Comparison of ENCODE assay signal across 8 cellular contexts in the genomic region with DNA sequence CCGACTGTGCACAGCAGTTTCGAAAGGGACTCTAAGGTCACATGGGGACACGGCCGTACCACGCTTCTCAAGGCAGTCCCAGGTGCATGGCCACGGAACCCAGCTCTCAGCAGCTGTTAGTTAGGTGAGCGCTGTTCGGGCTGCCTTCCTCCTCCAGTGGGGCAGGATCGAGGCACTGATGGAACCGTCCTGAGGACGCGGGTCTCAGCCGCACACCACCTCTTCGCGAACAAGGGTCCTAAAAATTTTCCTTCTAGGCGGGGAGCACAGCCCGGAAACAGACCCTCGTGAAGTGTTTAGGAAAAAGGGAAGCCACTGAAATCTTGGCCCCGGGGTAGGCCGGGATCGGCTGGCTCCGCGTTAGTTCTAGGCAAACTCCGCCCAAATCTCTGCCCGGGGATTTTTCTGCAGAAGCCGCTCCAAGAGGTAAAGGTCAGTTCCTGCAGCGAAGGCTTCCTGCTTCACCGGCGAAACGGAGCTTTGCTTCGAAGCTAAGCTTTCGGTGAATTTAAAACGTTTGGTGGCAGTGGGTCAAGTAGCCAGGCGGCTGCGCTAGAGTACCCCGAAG. TPM values are rescaled to one million over a fixed set of nuclear protein-coding genes. Genes with fewer than 3 reads are reported as not detected.
DNase-seq lines count a peak whose midpoint lies in the region; ATAC-seq and TF ChIP-seq lines count a peak whose summit lies in the region.

No MANE protein-coding gene starts in this region.

- DNase-seq in GM10266 (ENCODE audit: extremely low spot score) (peak; percentile 46), NT2/D1 (ENCODE audit: low read depth, low spot score) (no peak), mesothelial cell of epicardium (ENCODE audit: low spot score in 2 of 2, unreplicated experiment in 2 of 2) (no peak), HPDE6-E6E7 (ENCODE audit: extremely low spot score) (no peak), NCI-H1048 (lab: John Stamatoyannopoulos, UW) (no peak)

- H3K4me3 ChIP-seq in NT2/D1 (ENCODE audit: insufficient read length, low read depth): peak overlapping the region; percentile 44
- H3K4me3 ChIP-seq in urinary bladder (ENCODE audit: low read depth, low read length): peak overlapping the region; percentile 50

- H3K4me1 Mint-ChIP-seq in dendritic cell treated with granulocyte-macrophage colony-stimulating factor and Interleukin-4, amounts not matched to agents 40 ng/mL and 50 ng/mL, for 4 days (ENCODE audit: low read depth): peaks cover 47% of the 10 kb centered on the region
- peaks cover 46% of the 10 kb centered on the region for H3K4me1 Mint-ChIP-seq in mesothelial cell of epicardium

- peaks cover 72% of the 10 kb centered on the region for H3K27me3 ChIP-seq in NT2/D1 (ENCODE audit: insufficient read depth, insufficient read length)

- H3K4me1 ChIP-seq in NT2/D1 (ENCODE audit: insufficient read depth, insufficient read length) (no peaks in the 10 kb centered on the region), urinary bladder (ENCODE audit: insufficient read depth) (peaks cover 4% of the 10 kb centered on the region)

- H3K27ac ChIP-seq in urinary bladder (ENCODE audit: low read depth): no peak overlapping the region

- H3K9ac ChIP-seq in NT2/D1 (ENCODE audit: insufficient read length, low read depth): peak overlapping the region; percentile 67

- H3K27me3 Mint-ChIP-seq in dendritic cell treated with granulocyte-macrophage colony-stimulating factor and Interleukin-4, amounts not matched to agents 40 ng/mL and 50 ng/mL, for 4 days: peaks cover 58% of the 10 kb centered on the region
- peaks cover 50% of the 10 kb centered on the region for H3K27me3 Mint-ChIP-seq in mesothelial cell of epicardium (ENCODE audit: low read depth)

- no peaks in the 10 kb centered on the region for H3K9me3 ChIP-seq in NT2/D1 (ENCODE audit: insufficient read depth, low read length)

- WGBS in urinary bladder: 20% methylated on average over 36 of the region's 36 CpGs

- intact Hi-C loops in dendritic cell treated with granulocyte-macrophage colony-stimulating factor and Interleukin-4, amounts not matched to agents 40 ng/mL and 50 ng/mL, for 4 days (cut with micrococcal nuclease): loop anchor here (10.0 kb wide), 3 partner anchors 233 to 513 kb away; a partner anchor contains a TSS

- peak overlapping the region; percentile 78 for H3K4me3 Mint-ChIP-seq in dendritic cell treated with granulocyte-macrophage colony-stimulating factor and Interleukin-4, amounts not matched to agents 40 ng/mL and 50 ng/mL, for 4 days
- H3K4me3 Mint-ChIP-seq in mesothelial cell of epicardium: peak overlapping the region; percentile 74

- peaks cover 6% of the 10 kb centered on the region for H3K36me3 Mint-ChIP-seq in dendritic cell treated with granulocyte-macrophage colony-stimulating factor and Interleukin-4, amounts not matched to agents 40 ng/mL and 50 ng/mL, for 4 days (ENCODE audit: low read depth)
- H3K36me3 Mint-ChIP-seq in mesothelial cell of epicardium: peaks cover 7% of the 10 kb centered on the region

- H3K36me3 ChIP-seq in NT2/D1 (ENCODE audit: insufficient read depth, insufficient read length, low read length): no peaks in the 10 kb centered on the region
- H3K36me3 ChIP-seq in urinary bladder (ENCODE audit: insufficient read depth): no peaks in the 10 kb centered on the region

- no peak for ATAC-seq in HG03135 (IDR thresholded peaks at IDR 0.05; ENCODE audit: unreplicated experiment)

- TF ChIP-seq CTCF in GM10266 (IDR thresholded peaks at IDR 0.05; ENCODE audit: control insufficient read depth, insufficient read depth, low read depth, missing control alignments) (peak; percentile 18), mesothelial cell of epicardium (IDR thresholded peaks at IDR 0.05; ENCODE audit: unreplicated experiment) (no peak)

- H3K27ac Mint-ChIP-seq in dendritic cell treated with granulocyte-macrophage colony-stimulating factor and Interleukin-4, amounts not matched to agents 40 ng/mL and 50 ng/mL, for 4 days: no peak overlapping the region
- H3K27ac Mint-ChIP-seq in mesothelial cell of epicardium: no peak overlapping the region

- peaks cover 8% of the 10 kb centered on the region for H3K9me3 Mint-ChIP-seq in dendritic cell treated with granulocyte-macrophage colony-stimulating factor and Interleukin-4, amounts not matched to agents 40 ng/mL and 50 ng/mL, for 4 days
- H3K9me3 Mint-ChIP-seq in mesothelial cell of epicardium: no peaks in the 10 kb centered on the region

RNA-seq across cellular contexts. Expression of a gene that starts 0.8 kb away (rescaled TPM):
- 24.4 to 27.2 TPM (median 25.4 TPM) in 3 replicates for total RNA-seq in mesothelial cell of epicardium
- total RNA-seq in urinary bladder: 2.5 TPM
- 3.9 TPM for polyA plus RNA-seq in urinary bladder

RNA-seq across cellular contexts. Expression of a gene that starts 31.1 kb away (rescaled TPM):
- total RNA-seq in mesothelial cell of epicardium (4.4 to 5.3 TPM (median 5.2 TPM) in 3 replicates), urinary bladder (0.21 TPM)
- polyA plus RNA-seq in urinary bladder: 0.05 TPM

RNA-seq across cellular contexts. Expression of a gene that starts 40.1 kb away (rescaled TPM):
- total RNA-seq in mesothelial cell of epicardium (28.6 to 35.4 TPM (median 32.7 TPM) in 3 replicates), urinary bladder (5.9 TPM)
- 2.8 TPM for polyA plus RNA-seq in urinary bladder
